16 cellular contexts compared by ENCODE assay signal in the genomic region with DNA sequence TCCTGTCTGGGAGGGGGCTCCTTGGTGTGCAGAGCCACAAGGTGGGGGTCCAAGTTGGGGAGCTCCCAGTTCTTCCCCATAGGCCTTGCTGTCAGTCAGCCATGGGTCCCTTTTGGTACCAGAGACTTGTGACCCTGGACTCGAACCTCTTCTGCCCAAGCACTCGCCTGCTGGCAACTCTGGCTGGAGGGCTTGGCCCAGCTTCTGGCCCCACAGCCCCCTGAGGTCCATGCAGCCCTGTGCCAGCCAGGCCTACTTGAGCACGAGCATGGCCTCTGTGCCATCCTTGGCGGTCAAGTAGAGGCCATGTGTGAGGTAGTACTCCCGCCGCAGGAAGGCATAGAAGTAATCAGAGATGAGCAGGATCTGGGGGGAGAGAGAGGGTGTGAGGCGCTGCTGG. TPM values are rescaled to one million over a fixed set of nuclear protein-coding genes. Genes with fewer than 3 reads are reported as not detected.
DNase-seq lines count a peak whose midpoint lies in the region; ATAC-seq and TF ChIP-seq lines count a peak whose summit lies in the region.
"Had no signal": no experiment of that assay in that cellular context is flagged by ENCODE, and none has a peak within 500 bp of the region (broad histone marks: within the 10 kb centered on the region; RNA-seq: fewer than 3 reads in every experiment).

No MANE protein-coding gene starts in this region.

- H3K4me3 Mint-ChIP-seq in CD4-positive, alpha-beta memory T cell = peak overlapping the region in 4 of 8 donors; percentile 60 to 82 (median 74)
- H3K4me3 Mint-ChIP-seq in activated CD8-positive, alpha-beta T cell treated with anti-CD3 and anti-CD28 coated beads, Interleukin-2, amount 10 ng/mL, durations not matched to agents 7 days and 5 days = no peak overlapping the region
- H3K4me3 Mint-ChIP-seq in stimulated activated effector memory CD8-positive, alpha-beta T cell treated with anti-CD3 and anti-CD28 coated beads, Interleukin-12 subunit alpha, Interleukin-12 subunit beta, amount 100 ng/mL, for 72 hours = peak overlapping the region; percentile 37
- H3K4me3 Mint-ChIP-seq in activated T-cell treated with anti-CD3 and anti-CD28 coated beads, Interleukin-2, amount 50 U/mL, for 72 hours = no peak overlapping the region

- peaks cover 0 to 2% (median 0%) of the 10 kb centered on the region in 8 donors for H3K9me3 Mint-ChIP-seq in CD4-positive, alpha-beta memory T cell
- H3K9me3 Mint-ChIP-seq in activated CD8-positive, alpha-beta T cell treated with anti-CD3 and anti-CD28 coated beads, Interleukin-2, amount 10 ng/mL, durations not matched to agents 7 days and 5 days (ENCODE audit: insufficient read depth) = no peaks in the 10 kb centered on the region
- H3K9me3 Mint-ChIP-seq in stimulated activated effector memory CD8-positive, alpha-beta T cell treated with anti-CD3 and anti-CD28 coated beads, Interleukin-12 subunit alpha, Interleukin-12 subunit beta, amount 100 ng/mL, for 72 hours = no peaks in the 10 kb centered on the region
- H3K9me3 Mint-ChIP-seq in activated T-cell treated with anti-CD3 and anti-CD28 coated beads, Interleukin-2, amount 50 U/mL, for 72 hours = no peaks in the 10 kb centered on the region

- TF ChIP-seq CTCF in esophagus muscularis mucosa (IDR thresholded peaks at IDR 0.05) = no peak

- H3K9me3 ChIP-seq in CD4-positive, alpha-beta memory T cell (ENCODE audit: control insufficient read depth in 1 of 2, low read length in 2 of 2) = no peaks in the 10 kb centered on the region
- H3K9me3 ChIP-seq in esophagus muscularis mucosa = no peaks in the 10 kb centered on the region

- DNase-seq in CD4-positive, alpha-beta memory T cell = no peak
- no peak for DNase-seq in activated CD8-positive, alpha-beta T cell treated with anti-CD3 and anti-CD28 coated beads, Interleukin-2, amount 10 ng/mL, durations not matched to agents 7 days and 5 days
- DNase-seq in esophagus muscularis mucosa (ENCODE audit: extremely low spot score) (no peak), NCI-H1092 (lab: John Stamatoyannopoulos, UW) (no peak), NCI-H345 treated with DMSO at 0.1 percent for 48 hours (lab: John Stamatoyannopoulos, UW; ENCODE audit: unreplicated experiment) (no peak)
- no peak for DNase-seq in stimulated activated effector memory CD8-positive, alpha-beta T cell treated with anti-CD3 and anti-CD28 coated beads, Interleukin-12 subunit alpha, Interleukin-12 subunit beta, amount 100 ng/mL, for 72 hours (ENCODE audit: low spot score in 2 of 2)
- DNase-seq in activated T-cell treated with anti-CD3 and anti-CD28 coated beads, Interleukin-2, amount 50 U/mL, for 72 hours = no peak
- DNase-seq: activated CD4-positive, alpha-beta T cell treated with anti-CD3 and anti-CD28 coated beads for 48 hours; activated effector memory CD4-positive, alpha-beta T cell treated with Interleukin-2 at 50 U/mL for 16 hours; brain microvascular endothelial cell; GF-D8; NCI-H1105; NCI-H2081; stimulated activated CD4-positive, alpha-beta T cell treated with anti-CD3 and anti-CD28 coated beads, Interleukin-4, amount 100 ng/mL, for 4 hours; T-helper 1 cell had no signal

- H3K4me3 ChIP-seq in CD4-positive, alpha-beta memory T cell (ENCODE audit: low read length in 2 of 2) = no peak overlapping the region
- no peak overlapping the region for H3K4me3 ChIP-seq in esophagus muscularis mucosa

- H3K4me1 Mint-ChIP-seq in CD4-positive, alpha-beta memory T cell = peaks cover 10 to 33% (median 13%) of the 10 kb centered on the region in 4 donors
- H3K4me1 Mint-ChIP-seq in activated CD8-positive, alpha-beta T cell treated with anti-CD3 and anti-CD28 coated beads, Interleukin-2, amount 10 ng/mL, durations not matched to agents 7 days and 5 days (ENCODE audit: low read depth) = peaks cover 16% of the 10 kb centered on the region
- H3K4me1 Mint-ChIP-seq in stimulated activated effector memory CD8-positive, alpha-beta T cell treated with anti-CD3 and anti-CD28 coated beads, Interleukin-12 subunit alpha, Interleukin-12 subunit beta, amount 100 ng/mL, for 72 hours = peaks cover 15% of the 10 kb centered on the region
- peaks cover 15% of the 10 kb centered on the region for H3K4me1 Mint-ChIP-seq in activated T-cell treated with anti-CD3 and anti-CD28 coated beads, Interleukin-2, amount 50 U/mL, for 72 hours (ENCODE audit: low read depth)

- TF ChIP-seq POLR2A in esophagus muscularis mucosa (IDR thresholded peaks at IDR 0.05; ENCODE audit: low read depth) = no peak

- peaks cover 12% of the 10 kb centered on the region for H3K4me1 ChIP-seq in CD4-positive, alpha-beta memory T cell (ENCODE audit: insufficient read depth, low read length)
- H3K4me1 ChIP-seq in esophagus muscularis mucosa = peaks cover 14 to 27% (median 22%) of the 10 kb centered on the region in 4 donors

- H3K36me3 ChIP-seq in CD4-positive, alpha-beta memory T cell (ENCODE audit: insufficient read depth, low read length) = no peaks in the 10 kb centered on the region
- peaks cover 0 to 15% (median 8%) of the 10 kb centered on the region in 4 donors for H3K36me3 ChIP-seq in esophagus muscularis mucosa
- H3K36me3 ChIP-seq: brain microvascular endothelial cell had no signal

- peak overlapping the region; percentile 83 to 95 (median 90) for H3K27ac Mint-ChIP-seq in CD4-positive, alpha-beta memory T cell
- peak overlapping the region; percentile 20 for H3K27ac Mint-ChIP-seq in activated CD8-positive, alpha-beta T cell treated with anti-CD3 and anti-CD28 coated beads, Interleukin-2, amount 10 ng/mL, durations not matched to agents 7 days and 5 days
- peak overlapping the region; percentile 46 for H3K27ac Mint-ChIP-seq in stimulated activated effector memory CD8-positive, alpha-beta T cell treated with anti-CD3 and anti-CD28 coated beads, Interleukin-12 subunit alpha, Interleukin-12 subunit beta, amount 100 ng/mL, for 72 hours
- H3K27ac Mint-ChIP-seq in activated T-cell treated with anti-CD3 and anti-CD28 coated beads, Interleukin-2, amount 50 U/mL, for 72 hours = no peak overlapping the region

- H3K36me3 Mint-ChIP-seq in CD4-positive, alpha-beta memory T cell = peaks cover 0 to 6% of the 10 kb centered on the region in 2 donors
- H3K36me3 Mint-ChIP-seq in activated CD8-positive, alpha-beta T cell treated with anti-CD3 and anti-CD28 coated beads, Interleukin-2, amount 10 ng/mL, durations not matched to agents 7 days and 5 days (ENCODE audit: low read depth) = peaks cover 3% of the 10 kb centered on the region
- peaks cover 7% of the 10 kb centered on the region for H3K36me3 Mint-ChIP-seq in stimulated activated effector memory CD8-positive, alpha-beta T cell treated with anti-CD3 and anti-CD28 coated beads, Interleukin-12 subunit alpha, Interleukin-12 subunit beta, amount 100 ng/mL, for 72 hours
- H3K36me3 Mint-ChIP-seq in activated T-cell treated with anti-CD3 and anti-CD28 coated beads, Interleukin-2, amount 50 U/mL, for 72 hours (ENCODE audit: insufficient read depth in 2 of 2) = peaks cover 0 to 5% of the 10 kb centered on the region in 2 donors

- no peak for TF ChIP-seq EP300 in esophagus muscularis mucosa (IDR thresholded peaks at IDR 0.05)

- no peaks in the 10 kb centered on the region for H3K27me3 ChIP-seq in CD4-positive, alpha-beta memory T cell (ENCODE audit: insufficient read depth, low read length)
- H3K27me3 ChIP-seq in esophagus muscularis mucosa = peaks cover 0 to 3% (median 0%) of the 10 kb centered on the region in 4 donors
- H3K27me3 ChIP-seq: brain microvascular endothelial cell had no signal

- ATAC-seq in activated CD8-positive, alpha-beta T cell treated with anti-CD3 and anti-CD28 coated beads, Interleukin-2, amount 10 ng/mL, durations not matched to agents 7 days and 5 days = no peak
- no peak for ATAC-seq in stimulated activated effector memory CD8-positive, alpha-beta T cell treated with anti-CD3 and anti-CD28 coated beads, Interleukin-12 subunit alpha, Interleukin-12 subunit beta, amount 100 ng/mL, for 72 hours
- no peak for ATAC-seq in activated T-cell treated with anti-CD3 and anti-CD28 coated beads, Interleukin-2, amount 50 U/mL, for 72 hours (replicated peaks in 1 of 2)
- ATAC-seq: Panc1 had no signal

- H3K27ac ChIP-seq in CD4-positive, alpha-beta memory T cell (ENCODE audit: low read depth, low read length) = no peak overlapping the region
- H3K27ac ChIP-seq in esophagus muscularis mucosa (replicated peaks in 1 of 4) = peak overlapping the region in 3 of 4 donors; percentile 13 to 99 (median 97)
- H3K27ac ChIP-seq: brain microvascular endothelial cell had no signal

- 94% methylated on average over 5 of the region's 7 CpGs for WGBS in esophagus muscularis mucosa

- POLR2A ChIA-PET in CD4-positive, alpha-beta memory T cell (lab: Charles Lee; ENCODE audit: partially characterized antibody) = interaction anchor here (1.0 to 3.0 kb wide), 2 partner anchors 18 to 45 kb away, joined by 3 to 15 read pairs; a partner anchor contains a TSS
- POLR2A ChIA-PET in activated CD8-positive, alpha-beta T cell treated with anti-CD3 and anti-CD28 coated beads, Interleukin-2, amount 10 ng/mL, durations not matched to agents 7 days and 5 days (lab: Charles Lee) = no interaction called here

- CTCF ChIA-PET in CD4-positive, alpha-beta memory T cell (lab: Charles Lee; ENCODE audit: partially characterized antibody) = no interaction called here
- CTCF ChIA-PET in activated CD8-positive, alpha-beta T cell treated with anti-CD3 and anti-CD28 coated beads, Interleukin-2, amount 10 ng/mL, durations not matched to agents 7 days and 5 days (lab: Charles Lee) = no interaction called here

- intact Hi-C loops in CD4-positive, alpha-beta memory T cell (cut with micrococcal nuclease) = no loop called here
- intact Hi-C loops in esophagus muscularis mucosa (cut with DNase I) = loop anchor here (5.0 kb wide), 1 partner anchor 147 kb away; no protein-coding TSS in a partner anchor

- H3K27me3 Mint-ChIP-seq in CD4-positive, alpha-beta memory T cell = no peaks in the 10 kb centered on the region
- H3K27me3 Mint-ChIP-seq in activated CD8-positive, alpha-beta T cell treated with anti-CD3 and anti-CD28 coated beads, Interleukin-2, amount 10 ng/mL, durations not matched to agents 7 days and 5 days (ENCODE audit: low read depth) = no peaks in the 10 kb centered on the region
- H3K27me3 Mint-ChIP-seq in activated T-cell treated with anti-CD3 and anti-CD28 coated beads, Interleukin-2, amount 50 U/mL, for 72 hours (ENCODE audit: low read depth) = no peaks in the 10 kb centered on the region

RNA-seq across cellular contexts. Expression of a gene that starts 2.1 kb away (rescaled TPM):
- total RNA-seq in CD4-positive, alpha-beta memory T cell = 1 to 10 TPM; 2.1 to 2.8 TPM
- 1 to 10 TPM; 3.7 to 7.9 TPM for polyA plus RNA-seq in CD4-positive, alpha-beta memory T cell
- 1 to 10 TPM; 1.4 to 1.6 TPM for total RNA-seq in activated CD8-positive, alpha-beta T cell treated with anti-CD3 and anti-CD28 coated beads, Interleukin-2, amount 10 ng/mL, durations not matched to agents 7 days and 5 days
- total RNA-seq in esophagus muscularis mucosa = 100 to 1,000 TPM in 3 of 4 donors, 10 to 100 TPM in 1; 83.9 to 152 (median 111) TPM
- 1 to 10 TPM; 3.7 to 5.2 TPM for total RNA-seq in activated T-cell treated with anti-CD3 and anti-CD28 coated beads, Interleukin-2, amount 50 U/mL, for 72 hours

RNA-seq across cellular contexts. Expression of a gene that starts 44.4 kb away (rescaled TPM):
- 10 to 100 TPM; 75.5 to 81.0 TPM for total RNA-seq in CD4-positive, alpha-beta memory T cell
- polyA plus RNA-seq in CD4-positive, alpha-beta memory T cell = 100 to 1,000 TPM; 237 to 311 TPM
- 100 to 1,000 TPM in 1 of 2 experiments, 10 to 100 TPM in 1; 91.9 to 103 TPM for total RNA-seq in activated CD8-positive, alpha-beta T cell treated with anti-CD3 and anti-CD28 coated beads, Interleukin-2, amount 10 ng/mL, durations not matched to agents 7 days and 5 days
- 100 to 1,000 TPM; 152 to 252 (median 191) TPM for total RNA-seq in esophagus muscularis mucosa
- 10 to 100 TPM; 70.5 to 75.9 TPM for total RNA-seq in activated T-cell treated with anti-CD3 and anti-CD28 coated beads, Interleukin-2, amount 50 U/mL, for 72 hours

Comparison
In these comparisons a context has a peak if more than half of its experiments do, and no peak if none do; other contexts are left out.
1. RNA of a gene that starts 2.1 kb away (total RNA-seq): 83.9 to 152 TPM in esophagus muscularis mucosa; 3.7 to 5.2 TPM in activated T-cell treated with anti-CD3 and anti-CD28 coated beads, Interleukin-2, amount 50 U/mL, for 72 hours, 2.1 to 2.8 TPM in CD4-positive, alpha-beta memory T cell and 1.4 to 1.6 TPM in activated CD8-positive, alpha-beta T cell treated with anti-CD3 and anti-CD28 coated beads, Interleukin-2, amount 10 ng/mL, durations not matched to agents 7 days and 5 days; every median in the first group is over 10 times any median in the second.